ENCODE assay signal across 1 cellular context in the genomic region with DNA sequence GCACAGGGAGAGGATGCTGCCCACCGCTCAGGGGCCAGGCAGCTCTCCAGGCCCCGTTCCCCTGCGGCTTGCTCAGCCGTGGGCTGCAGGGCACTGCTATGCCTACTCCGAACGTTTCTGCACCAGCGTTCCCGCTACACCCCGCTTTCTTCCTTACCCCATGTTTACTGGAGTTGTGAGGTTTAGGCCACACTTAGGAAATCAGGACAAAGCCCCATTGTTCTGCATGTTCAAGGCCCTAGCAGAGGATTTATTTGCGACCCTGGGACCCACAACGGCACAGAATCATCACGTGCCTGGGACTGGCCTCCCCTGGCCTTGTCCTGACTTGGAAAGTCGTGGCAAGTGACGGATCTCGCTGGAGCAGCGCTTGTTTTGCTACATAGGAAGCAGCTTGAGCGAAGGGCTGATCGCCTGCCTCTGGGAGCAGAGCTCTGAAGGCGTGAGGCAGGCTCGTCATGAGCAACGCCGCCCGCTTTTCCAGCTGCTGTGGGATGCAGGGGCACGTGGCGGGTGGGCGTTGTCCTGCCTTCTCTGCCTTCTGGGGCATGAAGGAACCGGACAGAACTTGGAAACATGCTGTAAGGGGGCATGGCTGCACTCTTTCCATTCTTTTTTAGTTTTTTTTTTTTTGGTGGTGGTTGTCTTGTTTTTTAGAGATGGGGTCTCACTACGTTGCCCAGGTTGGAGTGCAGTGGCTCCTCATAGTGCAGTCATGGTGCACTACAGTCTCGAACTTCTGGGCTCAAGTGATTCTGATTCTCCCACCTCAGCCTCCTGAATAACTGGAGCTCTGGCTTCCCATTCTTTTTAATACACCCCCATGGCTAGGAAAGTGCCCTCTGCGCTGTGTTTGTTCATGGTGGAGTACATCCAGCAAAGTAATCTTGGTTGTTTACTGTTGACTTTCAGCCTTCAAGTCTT.
TF ChIP-seq lines count a peak whose summit lies in the region.

No MANE protein-coding gene starts in this region.

TF ChIP-seq in HepG2, 621 proteins besides CTCF, POLR2A, EP300 and RAD21 (continued from another document and continues in another):
- TF ChIP-seq ERF (CRISPR knock-in tag; IDR thresholded peaks at IDR 0.05) (peak; percentile 95), ZNF446 (CRISPR knock-in tag; IDR thresholded peaks at IDR 0.05) (no peak), MTF2 (CRISPR knock-in tag; IDR thresholded peaks at IDR 0.05; ENCODE audit: borderline replicate concordance) (no peak), MXD4 (CRISPR knock-in tag; IDR thresholded peaks at IDR 0.05) (peak; percentile 75), ZBTB7B (CRISPR knock-in tag; IDR thresholded peaks at IDR 0.05) (peak; percentile 84), ZNF607 (CRISPR knock-in tag; IDR thresholded peaks at IDR 0.05; ENCODE audit: borderline replicate concordance) (peak; percentile 23; the same call in 1 of the 2 replicates), TGIF2 (CRISPR knock-in tag; IDR thresholded peaks at IDR 0.05) (no peak), ZNF7 (CRISPR knock-in tag; IDR thresholded peaks at IDR 0.05) (no peak), ZNF143 (CRISPR knock-in tag; IDR thresholded peaks at IDR 0.05) (no peak), ZSCAN30 (CRISPR knock-in tag; IDR thresholded peaks at IDR 0.05) (0 out of 2 replicates have a peak, but pooled peaks have one; percentile 51), ZNF180 (CRISPR knock-in tag; IDR thresholded peaks at IDR 0.05; ENCODE audit: borderline replicate concordance, low read depth) (no peak), ZNF230 (CRISPR knock-in tag; IDR thresholded peaks at IDR 0.05) (0 out of 2 replicates have a peak, but pooled peaks have one; percentile 33), MATR3 (CRISPR knock-in tag; IDR thresholded peaks at IDR 0.05) (no peak), HOXA9 (CRISPR knock-in tag; IDR thresholded peaks at IDR 0.05; ENCODE audit: borderline replicate concordance) (no peak), RBFOX2 (IDR thresholded peaks at IDR 0.05; ENCODE audit: low read depth, low read length) (no peak), NBN (conservative IDR thresholded peaks at IDR 0.05) (no peak), BHLHE40 (IDR thresholded peaks at IDR 0.05; ENCODE audit: low read length) (peak; percentile 95), RARA (CRISPR knock-in tag; IDR thresholded peaks at IDR 0.05) (peak; percentile 80), HNF4A (CRISPR knock-in tag; IDR thresholded peaks at IDR 0.05) (peak; percentile 82), ZNF777 (CRISPR knock-in tag; IDR thresholded peaks at IDR 0.05) (no peak), IRF2 (CRISPR knock-in tag; IDR thresholded peaks at IDR 0.05) (peak; percentile 78), MIXL1 (CRISPR knock-in tag; IDR thresholded peaks at IDR 0.05) (peak; percentile 87), REL (CRISPR knock-in tag; conservative IDR thresholded peaks at IDR 0.05) (no peak), HNF4G (IDR thresholded peaks at IDR 0.05; ENCODE audit: borderline replicate concordance, low read depth, low read length) (0 out of 2 replicates have a peak, but pooled peaks have one; percentile 22), HNF4G (CRISPR knock-in tag; IDR thresholded peaks at IDR 0.05; ENCODE audit: borderline replicate concordance, low read depth) (peak; percentile 55; the same call in 1 of the 2 replicates)
- TF ChIP-seq, protein P1, sequence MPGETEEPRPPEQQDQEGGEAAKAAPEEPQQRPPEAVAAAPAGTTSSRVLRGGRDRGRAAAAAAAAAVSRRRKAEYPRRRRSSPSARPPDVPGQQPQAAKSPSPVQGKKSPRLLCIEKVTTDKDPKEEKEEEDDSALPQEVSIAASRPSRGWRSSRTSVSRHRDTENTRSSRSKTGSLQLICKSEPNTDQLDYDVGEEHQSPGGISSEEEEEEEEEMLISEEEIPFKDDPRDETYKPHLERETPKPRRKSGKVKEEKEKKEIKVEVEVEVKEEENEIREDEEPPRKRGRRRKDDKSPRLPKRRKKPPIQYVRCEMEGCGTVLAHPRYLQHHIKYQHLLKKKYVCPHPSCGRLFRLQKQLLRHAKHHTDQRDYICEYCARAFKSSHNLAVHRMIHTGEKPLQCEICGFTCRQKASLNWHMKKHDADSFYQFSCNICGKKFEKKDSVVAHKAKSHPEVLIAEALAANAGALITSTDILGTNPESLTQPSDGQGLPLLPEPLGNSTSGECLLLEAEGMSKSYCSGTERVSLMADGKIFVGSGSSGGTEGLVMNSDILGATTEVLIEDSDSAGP (CRISPR knock-in tag; IDR thresholded peaks at IDR 0.05; ENCODE audit: borderline replicate concordance), result peak; percentile 84
- TF ChIP-seq, protein P2, sequence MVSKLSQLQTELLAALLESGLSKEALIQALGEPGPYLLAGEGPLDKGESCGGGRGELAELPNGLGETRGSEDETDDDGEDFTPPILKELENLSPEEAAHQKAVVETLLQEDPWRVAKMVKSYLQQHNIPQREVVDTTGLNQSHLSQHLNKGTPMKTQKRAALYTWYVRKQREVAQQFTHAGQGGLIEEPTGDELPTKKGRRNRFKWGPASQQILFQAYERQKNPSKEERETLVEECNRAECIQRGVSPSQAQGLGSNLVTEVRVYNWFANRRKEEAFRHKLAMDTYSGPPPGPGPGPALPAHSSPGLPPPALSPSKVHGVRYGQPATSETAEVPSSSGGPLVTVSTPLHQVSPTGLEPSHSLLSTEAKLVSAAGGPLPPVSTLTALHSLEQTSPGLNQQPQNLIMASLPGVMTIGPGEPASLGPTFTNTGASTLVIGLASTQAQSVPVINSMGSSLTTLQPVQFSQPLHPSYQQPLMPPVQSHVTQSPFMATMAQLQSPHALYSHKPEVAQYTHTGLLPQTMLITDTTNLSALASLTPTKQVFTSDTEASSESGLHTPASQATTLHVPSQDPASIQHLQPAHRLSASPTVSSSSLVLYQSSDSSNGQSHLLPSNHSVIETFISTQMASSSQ (IDR thresholded peaks at IDR 0.05; ENCODE audit: low read depth), result no peak
- TF ChIP-seq, protein P2 (CRISPR knock-in tag; IDR thresholded peaks at IDR 0.05; ENCODE audit: borderline replicate concordance), result peak; percentile 89; the same call in 1 of the 2 replicates
- TF ChIP-seq, protein P3, sequence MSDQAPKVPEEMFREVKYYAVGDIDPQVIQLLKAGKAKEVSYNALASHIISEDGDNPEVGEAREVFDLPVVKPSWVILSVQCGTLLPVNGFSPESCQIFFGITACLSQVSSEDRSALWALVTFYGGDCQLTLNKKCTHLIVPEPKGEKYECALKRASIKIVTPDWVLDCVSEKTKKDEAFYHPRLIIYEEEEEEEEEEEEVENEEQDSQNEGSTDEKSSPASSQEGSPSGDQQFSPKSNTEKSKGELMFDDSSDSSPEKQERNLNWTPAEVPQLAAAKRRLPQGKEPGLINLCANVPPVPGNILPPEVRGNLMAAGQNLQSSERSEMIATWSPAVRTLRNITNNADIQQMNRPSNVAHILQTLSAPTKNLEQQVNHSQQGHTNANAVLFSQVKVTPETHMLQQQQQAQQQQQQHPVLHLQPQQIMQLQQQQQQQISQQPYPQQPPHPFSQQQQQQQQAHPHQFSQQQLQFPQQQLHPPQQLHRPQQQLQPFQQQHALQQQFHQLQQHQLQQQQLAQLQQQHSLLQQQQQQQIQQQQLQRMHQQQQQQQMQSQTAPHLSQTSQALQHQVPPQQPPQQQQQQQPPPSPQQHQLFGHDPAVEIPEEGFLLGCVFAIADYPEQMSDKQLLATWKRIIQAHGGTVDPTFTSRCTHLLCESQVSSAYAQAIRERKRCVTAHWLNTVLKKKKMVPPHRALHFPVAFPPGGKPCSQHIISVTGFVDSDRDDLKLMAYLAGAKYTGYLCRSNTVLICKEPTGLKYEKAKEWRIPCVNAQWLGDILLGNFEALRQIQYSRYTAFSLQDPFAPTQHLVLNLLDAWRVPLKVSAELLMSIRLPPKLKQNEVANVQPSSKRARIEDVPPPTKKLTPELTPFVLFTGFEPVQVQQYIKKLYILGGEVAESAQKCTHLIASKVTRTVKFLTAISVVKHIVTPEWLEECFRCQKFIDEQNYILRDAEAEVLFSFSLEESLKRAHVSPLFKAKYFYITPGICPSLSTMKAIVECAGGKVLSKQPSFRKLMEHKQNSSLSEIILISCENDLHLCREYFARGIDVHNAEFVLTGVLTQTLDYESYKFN (CRISPR knock-in tag; conservative IDR thresholded peaks at IDR 0.05), result peak; percentile 85
- TF ChIP-seq, protein P4, sequence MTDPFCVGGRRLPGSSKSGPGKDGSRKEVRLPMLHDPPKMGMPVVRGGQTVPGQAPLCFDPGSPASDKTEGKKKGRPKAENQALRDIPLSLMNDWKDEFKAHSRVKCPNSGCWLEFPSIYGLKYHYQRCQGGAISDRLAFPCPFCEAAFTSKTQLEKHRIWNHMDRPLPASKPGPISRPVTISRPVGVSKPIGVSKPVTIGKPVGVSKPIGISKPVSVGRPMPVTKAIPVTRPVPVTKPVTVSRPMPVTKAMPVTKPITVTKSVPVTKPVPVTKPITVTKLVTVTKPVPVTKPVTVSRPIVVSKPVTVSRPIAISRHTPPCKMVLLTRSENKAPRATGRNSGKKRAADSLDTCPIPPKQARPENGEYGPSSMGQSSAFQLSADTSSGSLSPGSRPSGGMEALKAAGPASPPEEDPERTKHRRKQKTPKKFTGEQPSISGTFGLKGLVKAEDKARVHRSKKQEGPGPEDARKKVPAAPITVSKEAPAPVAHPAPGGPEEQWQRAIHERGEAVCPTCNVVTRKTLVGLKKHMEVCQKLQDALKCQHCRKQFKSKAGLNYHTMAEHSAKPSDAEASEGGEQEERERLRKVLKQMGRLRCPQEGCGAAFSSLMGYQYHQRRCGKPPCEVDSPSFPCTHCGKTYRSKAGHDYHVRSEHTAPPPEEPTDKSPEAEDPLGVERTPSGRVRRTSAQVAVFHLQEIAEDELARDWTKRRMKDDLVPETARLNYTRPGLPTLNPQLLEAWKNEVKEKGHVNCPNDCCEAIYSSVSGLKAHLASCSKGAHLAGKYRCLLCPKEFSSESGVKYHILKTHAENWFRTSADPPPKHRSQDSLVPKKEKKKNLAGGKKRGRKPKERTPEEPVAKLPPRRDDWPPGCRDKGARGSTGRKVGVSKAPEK (CRISPR knock-in tag; IDR thresholded peaks at IDR 0.05; ENCODE audit: borderline replicate concordance), result 0 out of 2 replicates have a peak, but pooled peaks have one; percentile 1
- TF ChIP-seq, protein P5, sequence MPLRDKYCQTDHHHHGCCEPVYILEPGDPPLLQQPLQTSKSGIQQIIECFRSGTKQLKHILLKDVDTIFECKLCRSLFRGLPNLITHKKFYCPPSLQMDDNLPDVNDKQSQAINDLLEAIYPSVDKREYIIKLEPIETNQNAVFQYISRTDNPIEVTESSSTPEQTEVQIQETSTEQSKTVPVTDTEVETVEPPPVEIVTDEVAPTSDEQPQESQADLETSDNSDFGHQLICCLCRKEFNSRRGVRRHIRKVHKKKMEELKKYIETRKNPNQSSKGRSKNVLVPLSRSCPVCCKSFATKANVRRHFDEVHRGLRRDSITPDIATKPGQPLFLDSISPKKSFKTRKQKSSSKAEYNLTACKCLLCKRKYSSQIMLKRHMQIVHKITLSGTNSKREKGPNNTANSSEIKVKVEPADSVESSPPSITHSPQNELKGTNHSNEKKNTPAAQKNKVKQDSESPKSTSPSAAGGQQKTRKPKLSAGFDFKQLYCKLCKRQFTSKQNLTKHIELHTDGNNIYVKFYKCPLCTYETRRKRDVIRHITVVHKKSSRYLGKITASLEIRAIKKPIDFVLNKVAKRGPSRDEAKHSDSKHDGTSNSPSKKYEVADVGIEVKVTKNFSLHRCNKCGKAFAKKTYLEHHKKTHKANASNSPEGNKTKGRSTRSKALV (CRISPR knock-in tag; IDR thresholded peaks at IDR 0.05), result 0 out of 2 replicates have a peak, but pooled peaks have one; percentile 42
- TF ChIP-seq, protein P6, sequence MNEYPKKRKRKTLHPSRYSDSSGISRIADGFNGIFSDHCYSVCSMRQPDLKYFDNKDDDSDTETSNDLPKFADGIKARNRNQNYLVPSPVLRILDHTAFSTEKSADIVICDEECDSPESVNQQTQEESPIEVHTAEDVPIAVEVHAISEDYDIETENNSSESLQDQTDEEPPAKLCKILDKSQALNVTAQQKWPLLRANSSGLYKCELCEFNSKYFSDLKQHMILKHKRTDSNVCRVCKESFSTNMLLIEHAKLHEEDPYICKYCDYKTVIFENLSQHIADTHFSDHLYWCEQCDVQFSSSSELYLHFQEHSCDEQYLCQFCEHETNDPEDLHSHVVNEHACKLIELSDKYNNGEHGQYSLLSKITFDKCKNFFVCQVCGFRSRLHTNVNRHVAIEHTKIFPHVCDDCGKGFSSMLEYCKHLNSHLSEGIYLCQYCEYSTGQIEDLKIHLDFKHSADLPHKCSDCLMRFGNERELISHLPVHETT (CRISPR knock-in tag; conservative IDR thresholded peaks at IDR 0.05), result no peak; the same call in 1 of the 2 replicates
- TF ChIP-seq, protein P7, sequence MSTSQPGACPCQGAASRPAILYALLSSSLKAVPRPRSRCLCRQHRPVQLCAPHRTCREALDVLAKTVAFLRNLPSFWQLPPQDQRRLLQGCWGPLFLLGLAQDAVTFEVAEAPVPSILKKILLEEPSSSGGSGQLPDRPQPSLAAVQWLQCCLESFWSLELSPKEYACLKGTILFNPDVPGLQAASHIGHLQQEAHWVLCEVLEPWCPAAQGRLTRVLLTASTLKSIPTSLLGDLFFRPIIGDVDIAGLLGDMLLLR (CRISPR knock-in tag; IDR thresholded peaks at IDR 0.05), result peak; percentile 33; the same call in 1 of the 2 replicates
- TF ChIP-seq, protein P8, sequence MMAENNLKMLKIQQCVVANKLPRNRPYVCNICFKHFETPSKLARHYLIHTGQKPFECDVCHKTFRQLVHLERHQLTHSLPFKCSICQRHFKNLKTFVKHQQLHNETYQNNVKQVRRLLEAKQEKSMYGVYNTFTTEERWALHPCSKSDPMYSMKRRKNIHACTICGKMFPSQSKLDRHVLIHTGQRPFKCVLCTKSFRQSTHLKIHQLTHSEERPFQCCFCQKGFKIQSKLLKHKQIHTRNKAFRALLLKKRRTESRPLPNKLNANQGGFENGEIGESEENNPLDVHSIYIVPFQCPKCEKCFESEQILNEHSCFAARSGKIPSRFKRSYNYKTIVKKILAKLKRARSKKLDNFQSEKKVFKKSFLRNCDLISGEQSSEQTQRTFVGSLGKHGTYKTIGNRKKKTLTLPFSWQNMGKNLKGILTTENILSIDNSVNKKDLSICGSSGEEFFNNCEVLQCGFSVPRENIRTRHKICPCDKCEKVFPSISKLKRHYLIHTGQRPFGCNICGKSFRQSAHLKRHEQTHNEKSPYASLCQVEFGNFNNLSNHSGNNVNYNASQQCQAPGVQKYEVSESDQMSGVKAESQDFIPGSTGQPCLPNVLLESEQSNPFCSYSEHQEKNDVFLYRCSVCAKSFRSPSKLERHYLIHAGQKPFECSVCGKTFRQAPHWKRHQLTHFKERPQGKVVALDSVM (CRISPR knock-in tag; IDR thresholded peaks at IDR 0.05), result peak; percentile 66; the same call in 1 of the 2 replicates
